36 cellular contexts compared by ENCODE assay signal in genomic region chr22:35889071-35889470, GRCh38.
"Had no signal": no experiment of that assay in that cellular context is flagged by ENCODE, and none has a peak within 500 bp of the region (broad histone marks: within the 10 kb centered on the region; RNA-seq: fewer than 3 reads in every experiment).

No MANE protein-coding gene starts in this region.

- H3K9me3 ChIP-seq: ascending aorta had no signal

- H3K27ac ChIP-seq: ascending aorta, cardiac muscle cell, VCaP had no signal

- H3K4me1 Mint-ChIP-seq: activated B cell treated with CpG ODN at 0.5 μM for 24 hours; activated CD4-positive, alpha-beta memory T cell treated with anti-CD3 and anti-CD28 coated beads, Interleukin-2, amount 10 ng/mL, durations not matched to agents 7 days and 5 days; activated CD4-positive, alpha-beta T cell treated with anti-CD3 and anti-CD28 coated beads, Interleukin-2, amount 10 ng/mL, durations not matched to agents 7 days and 5 days; activated T-helper 17 cell treated with anti-CD3 and anti-CD28 coated beads, Interleukin-2, amount 50 U/mL, for 72 hours; central memory CD8-positive, alpha-beta T cell had no signal

- DNase-seq: activated B cell treated with CpG ODN at 0.5 μM for 24 hours; activated CD4-positive, alpha-beta memory T cell treated with anti-CD3 and anti-CD28 coated beads, Interleukin-2, amount 10 ng/mL, durations not matched to agents 7 days and 5 days; activated CD4-positive, alpha-beta T cell treated with anti-CD3 and anti-CD28 coated beads for 36 hours; activated CD4-positive, alpha-beta T cell treated with anti-CD3 and anti-CD28 coated beads for 48 hours; activated CD4-positive, alpha-beta T cell treated with anti-CD3 and anti-CD28 coated beads, Interleukin-2, amount 10 ng/mL, durations not matched to agents 7 days and 5 days; activated CD4-positive, alpha-beta T cell treated with anti-CD3 and anti-CD28 coated beads, Interleukin-2, amount 50 U/mL, for 48 hours; activated CD4-positive, CD25-positive, alpha-beta regulatory T cell treated with anti-CD3 and anti-CD28 coated beads, Interleukin-2, amount 50 U/mL, for 72 hours; activated CD8-positive, alpha-beta memory T cell treated with anti-CD3 and anti-CD28 coated beads, Interleukin-2, amount 50 U/mL, for 4 hours; activated CD8-positive, alpha-beta T cell treated with anti-CD3 and anti-CD28 coated beads, Interleukin-2, amount 10 ng/mL, durations not matched to agents 7 days and 5 days; activated effector memory CD4-positive, alpha-beta T cell treated with anti-CD3 and anti-CD28 coated beads, Interleukin-2, amount 50 U/mL, for 16 hours; activated gamma-delta T cell treated with Interleukin-2 at 50 U/mL for 16 hours; activated naive CD4-positive, alpha-beta T cell; activated naive CD4-positive, alpha-beta T cell treated with anti-CD3 and anti-CD28 coated beads for 36 hours; activated naive CD4-positive, alpha-beta T cell treated with anti-CD3 and anti-CD28 coated beads, Interleukin-2, amount 50 U/mL, for 16 hours; activated naive CD8-positive, alpha-beta T cell treated with anti-CD3 and anti-CD28 coated beads for 36 hours; activated T-cell treated with anti-CD3 and anti-CD28 coated beads for 4 hours; activated T-cell treated with anti-CD3 and anti-CD28 coated beads, Interleukin-2, amount 50 U/mL, for 1 hour; activated T-cell treated with anti-CD3 and anti-CD28 coated beads, Interleukin-2, amount 50 U/mL, for 4 hours; activated T-cell treated with anti-CD3 and anti-CD28 coated beads, Interleukin-2, amount 50 U/mL, for 72 hours; amygdala; anterior cingulate cortex; caudate nucleus; cerebellar nuclear complex; T-helper 1 cell; T-helper 2 cell; T-helper 9 cell had no signal

- H3K27me3 Mint-ChIP-seq: activated CD4-positive, alpha-beta T cell treated with anti-CD3 and anti-CD28 coated beads for 36 hours; activated CD4-positive, alpha-beta T cell treated with anti-CD3 and anti-CD28 coated beads, Interleukin-2, amount 10 ng/mL, durations not matched to agents 7 days and 5 days had no signal

- H3K9me3 Mint-ChIP-seq: activated B cell treated with CpG ODN at 0.5 μM for 24 hours; activated CD4-positive, alpha-beta memory T cell treated with anti-CD3 and anti-CD28 coated beads, Interleukin-2, amount 10 ng/mL, durations not matched to agents 7 days and 5 days; activated CD4-positive, alpha-beta T cell treated with anti-CD3 and anti-CD28 coated beads, Interleukin-2, amount 10 ng/mL, durations not matched to agents 7 days and 5 days; activated naive CD4-positive, alpha-beta T cell treated with anti-CD3 and anti-CD28 coated beads for 36 hours; activated naive CD4-positive, alpha-beta T cell treated with anti-CD3 and anti-CD28 coated beads, Interleukin-2, amount 50 U/mL, for 72 hours; activated naive CD8-positive, alpha-beta T cell treated with anti-CD3 and anti-CD28 coated beads for 36 hours; activated T-cell treated with anti-CD3 and anti-CD28 coated beads, Interleukin-2, amount 50 U/mL, for 4 hours; activated T-cell treated with anti-CD3 and anti-CD28 coated beads, Interleukin-2, amount 50 U/mL, for 72 hours; activated T-helper 1 cell treated with anti-CD3 and anti-CD28 coated beads, Interleukin-12 subunit alpha, Interleukin-12 subunit beta, Interleukin-2, Interleukin-4 antibody, amounts not matched to agents 30 ng/mL and 10 ng/mL and 1 ng/mL, durations not matched to agents 14 hours and 24 hours and 36 hours; activated T-helper 17 cell treated with anti-CD3 and anti-CD28 coated beads, Interleukin-2, amount 50 U/mL, for 72 hours; central memory CD8-positive, alpha-beta T cell; T-helper 1 cell treated with Interleukin-12 subunit alpha and Interleukin-12 subunit beta and Interleukin-4 antibody, amounts not matched to agents 30 μg/mL and 1 μg/mL, for 36 hours; T-helper 2 cell treated with Interferon-gamma antibody and Interleukin-4, amounts not matched to agents 5 μg/mL and 100 μg/mL, for 36 hours had no signal

- H3K27me3 ChIP-seq: ascending aorta, cardiac muscle cell had no signal

- H3K36me3 Mint-ChIP-seq: activated naive CD4-positive, alpha-beta T cell treated with anti-CD3 and anti-CD28 coated beads, Interleukin-2, amount 50 U/mL, for 72 hours; activated naive CD8-positive, alpha-beta T cell treated with anti-CD3 and anti-CD28 coated beads for 36 hours had no signal

- H3K36me3 ChIP-seq: ascending aorta, cardiac muscle cell had no signal

- ATAC-seq: activated CD4-positive, alpha-beta T cell treated with anti-CD3 and anti-CD28 coated beads for 36 hours; activated CD8-positive, alpha-beta T cell treated with anti-CD3 and anti-CD28 coated beads, Interleukin-2, amount 10 ng/mL, durations not matched to agents 7 days and 5 days; activated naive CD4-positive, alpha-beta T cell treated with anti-CD3 and anti-CD28 coated beads, Interleukin-2, amount 50 U/mL, for 72 hours; activated T-cell treated with anti-CD3 and anti-CD28 coated beads, Interleukin-2, amount 50 U/mL, for 4 hours; activated T-cell treated with anti-CD3 and anti-CD28 coated beads, Interleukin-2, amount 50 U/mL, for 72 hours; activated T-helper 17 cell treated with anti-CD3 and anti-CD28 coated beads, Interleukin-2, amount 50 U/mL, for 72 hours had no signal

- H3K27ac Mint-ChIP-seq: activated B cell treated with CpG ODN at 0.5 μM for 24 hours; activated CD4-positive, alpha-beta memory T cell treated with anti-CD3 and anti-CD28 coated beads, Interleukin-2, amount 10 ng/mL, durations not matched to agents 7 days and 5 days; activated CD4-positive, alpha-beta T cell treated with anti-CD3 and anti-CD28 coated beads for 36 hours; activated CD4-positive, alpha-beta T cell treated with anti-CD3 and anti-CD28 coated beads, Interleukin-2, amount 10 ng/mL, durations not matched to agents 7 days and 5 days; activated CD8-positive, alpha-beta T cell treated with anti-CD3 and anti-CD28 coated beads, Interleukin-2, amount 10 ng/mL, durations not matched to agents 7 days and 5 days; activated naive CD4-positive, alpha-beta T cell treated with anti-CD3 and anti-CD28 coated beads for 36 hours; activated naive CD4-positive, alpha-beta T cell treated with anti-CD3 and anti-CD28 coated beads, Interleukin-2, amount 50 U/mL, for 72 hours; activated naive CD8-positive, alpha-beta T cell treated with anti-CD3 and anti-CD28 coated beads for 36 hours; activated T-cell treated with anti-CD3 and anti-CD28 coated beads, Interleukin-2, amount 50 U/mL, for 72 hours; activated T-helper 1 cell treated with anti-CD3 and anti-CD28 coated beads, Interleukin-12 subunit alpha, Interleukin-12 subunit beta, Interleukin-2, Interleukin-4 antibody, amounts not matched to agents 30 ng/mL and 10 ng/mL and 1 ng/mL, durations not matched to agents 14 hours and 24 hours and 36 hours; activated T-helper 17 cell treated with anti-CD3 and anti-CD28 coated beads, Interleukin-2, amount 50 U/mL, for 72 hours; T-helper 1 cell treated with Interleukin-12 subunit alpha and Interleukin-12 subunit beta and Interleukin-4 antibody, amounts not matched to agents 30 μg/mL and 1 μg/mL, for 36 hours; T-helper 2 cell treated with Interferon-gamma antibody and Interleukin-4, amounts not matched to agents 5 μg/mL and 100 μg/mL, for 36 hours had no signal

- H3K4me3 Mint-ChIP-seq: activated B cell treated with CpG ODN at 0.5 μM for 24 hours; activated CD4-positive, alpha-beta memory T cell treated with anti-CD3 and anti-CD28 coated beads, Interleukin-2, amount 10 ng/mL, durations not matched to agents 7 days and 5 days; activated CD4-positive, alpha-beta T cell treated with anti-CD3 and anti-CD28 coated beads for 36 hours; activated CD4-positive, alpha-beta T cell treated with anti-CD3 and anti-CD28 coated beads, Interleukin-2, amount 10 ng/mL, durations not matched to agents 7 days and 5 days; activated CD8-positive, alpha-beta T cell treated with anti-CD3 and anti-CD28 coated beads, Interleukin-2, amount 10 ng/mL, durations not matched to agents 7 days and 5 days; activated naive CD4-positive, alpha-beta T cell treated with anti-CD3 and anti-CD28 coated beads for 36 hours; activated naive CD8-positive, alpha-beta T cell treated with anti-CD3 and anti-CD28 coated beads for 36 hours; activated T-cell treated with anti-CD3 and anti-CD28 coated beads, Interleukin-2, amount 50 U/mL, for 4 hours; activated T-cell treated with anti-CD3 and anti-CD28 coated beads, Interleukin-2, amount 50 U/mL, for 72 hours; activated T-helper 1 cell treated with anti-CD3 and anti-CD28 coated beads, Interleukin-12 subunit alpha, Interleukin-12 subunit beta, Interleukin-2, Interleukin-4 antibody, amounts not matched to agents 30 ng/mL and 10 ng/mL and 1 ng/mL, durations not matched to agents 14 hours and 24 hours and 36 hours; activated T-helper 17 cell treated with anti-CD3 and anti-CD28 coated beads, Interleukin-2, amount 50 U/mL, for 72 hours; brain; central memory CD8-positive, alpha-beta T cell; T-helper 1 cell treated with Interleukin-12 subunit alpha and Interleukin-12 subunit beta and Interleukin-4 antibody, amounts not matched to agents 30 μg/mL and 1 μg/mL, for 36 hours; T-helper 2 cell treated with Interferon-gamma antibody and Interleukin-4, amounts not matched to agents 5 μg/mL and 100 μg/mL, for 36 hours had no signal

- H3K4me3 ChIP-seq: ascending aorta, cardiac muscle cell had no signal
